Comparison of ENCODE assay signal across 1 cellular context in the genomic region with DNA sequence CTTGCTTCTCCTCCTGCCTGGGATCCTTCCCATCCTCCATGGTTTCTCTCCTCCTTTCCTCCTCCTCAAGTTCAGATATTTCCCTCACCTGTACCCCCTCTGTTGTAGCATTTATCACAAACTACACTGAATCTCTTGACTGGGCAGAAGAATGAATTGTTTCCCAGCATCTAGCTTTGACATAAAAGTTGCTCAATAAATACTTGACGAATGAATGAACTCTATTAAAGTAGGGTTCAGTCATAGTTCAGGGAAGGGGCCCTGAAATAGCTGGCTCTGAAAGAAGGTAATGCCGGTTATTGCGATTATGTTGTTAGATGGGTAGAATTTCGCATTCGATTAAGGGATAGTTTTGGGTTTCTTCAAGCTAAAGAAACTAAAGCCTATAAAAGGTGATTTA.
TF ChIP-seq lines count a peak whose summit lies in the region.

No MANE protein-coding gene starts in this region.

TF ChIP-seq in K562, 482 proteins besides CTCF, POLR2A, EP300 and RAD21:
- TF ChIP-seq, protein P1, sequence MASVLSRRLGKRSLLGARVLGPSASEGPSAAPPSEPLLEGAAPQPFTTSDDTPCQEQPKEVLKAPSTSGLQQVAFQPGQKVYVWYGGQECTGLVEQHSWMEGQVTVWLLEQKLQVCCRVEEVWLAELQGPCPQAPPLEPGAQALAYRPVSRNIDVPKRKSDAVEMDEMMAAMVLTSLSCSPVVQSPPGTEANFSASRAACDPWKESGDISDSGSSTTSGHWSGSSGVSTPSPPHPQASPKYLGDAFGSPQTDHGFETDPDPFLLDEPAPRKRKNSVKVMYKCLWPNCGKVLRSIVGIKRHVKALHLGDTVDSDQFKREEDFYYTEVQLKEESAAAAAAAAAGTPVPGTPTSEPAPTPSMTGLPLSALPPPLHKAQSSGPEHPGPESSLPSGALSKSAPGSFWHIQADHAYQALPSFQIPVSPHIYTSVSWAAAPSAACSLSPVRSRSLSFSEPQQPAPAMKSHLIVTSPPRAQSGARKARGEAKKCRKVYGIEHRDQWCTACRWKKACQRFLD (CRISPR knock-in tag; IDR thresholded peaks at IDR 0.05): no peak
- TF ChIP-seq STAT5A (IDR thresholded peaks at IDR 0.05; ENCODE audit: borderline replicate concordance, low read length): no peak
- no peak for TF ChIP-seq XRCC5 (IDR thresholded peaks at IDR 0.05; ENCODE audit: low read depth, low read length)
- TF ChIP-seq DDX20 (tag; IDR thresholded peaks at IDR 0.05; ENCODE audit: low read depth): no peak
- TF ChIP-seq NFIC (IDR thresholded peaks at IDR 0.05): no peak
- TF ChIP-seq, protein P2, sequence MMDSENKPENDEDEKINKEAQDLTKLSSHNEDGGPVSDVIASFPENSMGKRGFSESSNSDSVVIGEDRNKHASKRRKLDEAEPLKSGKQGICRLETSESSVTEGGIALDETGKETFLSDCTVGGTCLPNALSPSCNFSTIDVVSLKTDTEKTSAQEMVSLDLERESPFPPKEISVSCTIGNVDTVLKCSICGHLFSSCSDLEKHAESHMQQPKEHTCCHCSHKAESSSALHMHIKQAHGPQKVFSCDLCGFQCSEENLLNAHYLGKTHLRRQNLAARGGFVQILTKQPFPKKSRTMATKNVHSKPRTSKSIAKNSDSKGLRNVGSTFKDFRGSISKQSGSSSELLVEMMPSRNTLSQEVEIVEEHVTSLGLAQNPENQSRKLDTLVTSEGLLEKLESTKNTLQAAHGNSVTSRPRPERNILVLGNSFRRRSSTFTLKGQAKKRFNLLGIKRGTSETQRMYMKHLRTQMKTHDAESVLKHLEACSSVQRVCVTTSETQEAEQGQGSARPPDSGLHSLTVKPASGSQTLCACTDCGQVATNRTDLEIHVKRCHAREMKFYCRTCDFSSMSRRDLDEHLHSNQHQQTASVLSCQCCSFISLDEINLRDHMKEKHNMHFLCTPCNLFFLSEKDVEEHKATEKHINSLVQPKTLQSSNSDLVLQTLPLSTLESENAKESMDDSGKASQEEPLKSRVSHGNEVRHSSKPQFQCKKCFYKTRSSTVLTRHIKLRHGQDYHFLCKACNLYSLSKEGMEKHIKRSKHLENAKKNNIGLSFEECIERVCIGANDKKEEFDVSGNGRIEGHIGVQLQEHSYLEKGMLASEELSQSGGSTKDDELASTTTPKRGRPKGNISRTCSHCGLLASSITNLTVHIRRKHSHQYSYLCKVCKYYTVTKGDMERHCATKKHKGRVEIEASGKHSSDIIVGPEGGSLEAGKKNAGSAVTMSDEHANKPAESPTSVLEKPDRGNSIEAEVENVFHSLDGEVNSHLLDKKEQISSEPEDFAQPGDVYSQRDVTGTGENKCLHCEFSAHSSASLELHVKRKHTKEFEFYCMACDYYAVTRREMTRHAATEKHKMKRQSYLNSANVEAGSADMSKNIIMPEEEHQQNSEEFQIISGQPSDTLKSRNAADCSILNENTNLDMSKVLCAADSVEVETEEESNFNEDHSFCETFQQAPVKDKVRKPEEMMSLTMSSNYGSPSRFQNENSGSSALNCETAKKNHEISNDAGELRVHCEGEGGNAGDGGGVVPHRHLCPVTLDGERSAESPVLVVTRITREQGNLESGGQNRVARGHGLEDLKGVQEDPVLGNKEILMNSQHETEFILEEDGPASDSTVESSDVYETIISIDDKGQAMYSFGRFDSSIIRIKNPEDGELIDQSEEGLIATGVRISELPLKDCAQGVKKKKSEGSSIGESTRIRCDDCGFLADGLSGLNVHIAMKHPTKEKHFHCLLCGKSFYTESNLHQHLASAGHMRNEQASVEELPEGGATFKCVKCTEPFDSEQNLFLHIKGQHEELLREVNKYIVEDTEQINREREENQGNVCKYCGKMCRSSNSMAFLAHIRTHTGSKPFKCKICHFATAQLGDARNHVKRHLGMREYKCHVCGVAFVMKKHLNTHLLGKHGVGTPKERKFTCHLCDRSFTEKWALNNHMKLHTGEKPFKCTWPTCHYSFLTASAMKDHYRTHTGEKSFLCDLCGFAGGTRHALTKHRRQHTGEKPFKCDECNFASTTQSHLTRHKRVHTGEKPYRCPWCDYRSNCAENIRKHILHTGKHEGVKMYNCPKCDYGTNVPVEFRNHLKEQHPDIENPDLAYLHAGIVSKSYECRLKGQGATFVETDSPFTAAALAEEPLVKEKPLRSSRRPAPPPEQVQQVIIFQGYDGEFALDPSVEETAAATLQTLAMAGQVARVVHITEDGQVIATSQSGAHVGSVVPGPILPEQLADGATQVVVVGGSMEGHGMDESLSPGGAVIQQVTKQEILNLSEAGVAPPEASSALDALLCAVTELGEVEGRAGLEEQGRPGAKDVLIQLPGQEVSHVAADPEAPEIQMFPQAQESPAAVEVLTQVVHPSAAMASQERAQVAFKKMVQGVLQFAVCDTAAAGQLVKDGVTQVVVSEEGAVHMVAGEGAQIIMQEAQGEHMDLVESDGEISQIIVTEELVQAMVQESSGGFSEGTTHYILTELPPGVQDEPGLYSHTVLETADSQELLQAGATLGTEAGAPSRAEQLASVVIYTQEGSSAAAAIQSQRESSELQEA (IDR thresholded peaks at IDR 0.05; ENCODE audit: low read depth): no peak
- TF ChIP-seq FOXJ3 (CRISPR knock-in tag; IDR thresholded peaks at IDR 0.05): no peak
- TF ChIP-seq, protein P3, sequence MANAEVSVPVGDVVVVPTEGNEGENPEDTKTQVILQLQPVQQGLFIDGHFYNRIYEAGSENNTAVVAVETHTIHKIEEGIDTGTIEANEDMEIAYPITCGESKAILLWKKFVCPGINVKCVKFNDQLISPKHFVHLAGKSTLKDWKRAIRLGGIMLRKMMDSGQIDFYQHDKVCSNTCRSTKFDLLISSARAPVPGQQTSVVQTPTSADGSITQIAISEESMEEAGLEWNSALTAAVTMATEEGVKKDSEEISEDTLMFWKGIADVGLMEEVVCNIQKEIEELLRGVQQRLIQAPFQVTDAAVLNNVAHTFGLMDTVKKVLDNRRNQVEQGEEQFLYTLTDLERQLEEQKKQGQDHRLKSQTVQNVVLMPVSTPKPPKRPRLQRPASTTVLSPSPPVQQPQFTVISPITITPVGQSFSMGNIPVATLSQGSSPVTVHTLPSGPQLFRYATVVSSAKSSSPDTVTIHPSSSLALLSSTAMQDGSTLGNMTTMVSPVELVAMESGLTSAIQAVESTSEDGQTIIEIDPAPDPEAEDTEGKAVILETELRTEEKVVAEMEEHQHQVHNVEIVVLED (CRISPR knock-in tag; IDR thresholded peaks at IDR 0.05): no peak
- no peak for TF ChIP-seq NCOA2 (IDR thresholded peaks at IDR 0.05; ENCODE audit: partially characterized antibody in 2 of 2)
